In genomic region chr2:172281648-172282576, GRCh38 we compare ENCODE assay signal across 17 cellular contexts.
DNase-seq lines count a peak whose midpoint lies in the region; ATAC-seq and TF ChIP-seq lines count a peak whose summit lies in the region.
"Had no signal": no experiment of that assay in that cellular context is flagged by ENCODE, and none has a peak within 500 bp of the region (broad histone marks: within the 10 kb centered on the region; RNA-seq: fewer than 3 reads in every experiment).

No MANE protein-coding gene starts in this region.

- no peaks in the 10 kb centered on the region for H3K27me3 ChIP-seq in mesendoderm (ENCODE audit: insufficient read depth, low read length, poor library complexity)
- H3K27me3 ChIP-seq: vagina had no signal

- H3K4me1 ChIP-seq in mesendoderm (ENCODE audit: control insufficient read depth, low read depth, low read length) = no peaks in the 10 kb centered on the region

- POLR2A ChIA-PET in activated CD4-positive, alpha-beta T cell treated with anti-CD3 and anti-CD28 coated beads for 36 hours (lab: Charles Lee) = no interaction called here

- DNase-seq in CD14-positive monocyte (ENCODE audit: low spot score) (no peak), NCI-H226 (peak; percentile 17), choroid plexus epithelial cell (ENCODE audit: low read depth) (peak; percentile 70), mesendoderm (no peak), AG08396 (ENCODE audit: low spot score) (no peak)
- no peak for DNase-seq in activated CD4-positive, alpha-beta T cell treated with anti-CD3 and anti-CD28 coated beads for 36 hours
- DNase-seq in stimulated activated naive CD4-positive, alpha-beta T cell (lab: John Stamatoyannopoulos, UW) = no peak
- DNase-seq: activated CD4-positive, CD25-positive, alpha-beta regulatory T cell treated with anti-CD3 and anti-CD28 coated beads, Interleukin-2, amount 50 U/mL, for 72 hours; activated T-cell treated with anti-CD3 and anti-CD28 coated beads, Interleukin-2, amount 50 U/mL, for 24 hours; effector memory CD4-positive, alpha-beta T cell; H7; T-cell had no signal

- H3K79me2 ChIP-seq in mesendoderm (ENCODE audit: control insufficient read depth, insufficient read depth, low read length) = no peaks in the 10 kb centered on the region
- H3K79me2 ChIP-seq: parathyroid adenoma had no signal

- ATAC-seq in activated CD4-positive, alpha-beta T cell treated with anti-CD3 and anti-CD28 coated beads for 36 hours = no peak
- no peak for ATAC-seq in GM18520 (IDR thresholded peaks at IDR 0.05; ENCODE audit: unreplicated experiment)
- ATAC-seq: T-cell had no signal

- H3K36me3 Mint-ChIP-seq in CD14-positive monocyte = peaks cover 0 to 3% of the 10 kb centered on the region in 2 donors
- H3K36me3 Mint-ChIP-seq in activated CD4-positive, alpha-beta T cell treated with anti-CD3 and anti-CD28 coated beads for 36 hours (ENCODE audit: low read depth) = no peaks in the 10 kb centered on the region

- no peak overlapping the region for H3K23ac ChIP-seq in mesendoderm (ENCODE audit: low read length)

- H3K4me3 ChIP-seq in choroid plexus epithelial cell (ENCODE audit: low read depth, low read length) (no peak overlapping the region), mesendoderm (ENCODE audit: low read length) (no peak overlapping the region)
- H3K4me3 ChIP-seq: lung, vagina had no signal

- no peak overlapping the region for H3K9ac ChIP-seq in mesendoderm (ENCODE audit: low read length)
- H3K9ac ChIP-seq: parathyroid adenoma had no signal

- peaks cover 3 to 9% (median 5%) of the 10 kb centered on the region in 7 donors for H3K9me3 Mint-ChIP-seq in CD14-positive monocyte
- peaks cover 3% of the 10 kb centered on the region for H3K9me3 Mint-ChIP-seq in activated CD4-positive, alpha-beta T cell treated with anti-CD3 and anti-CD28 coated beads for 36 hours (ENCODE audit: low read depth)

- TF ChIP-seq CTCF in CD14-positive monocyte (IDR thresholded peaks at IDR 0.05) = no peak
- TF ChIP-seq CTCF in choroid plexus epithelial cell (conservative IDR thresholded peaks at IDR 0.05; ENCODE audit: low read depth, low read length) = no peak

- H2AK5ac ChIP-seq in mesendoderm (ENCODE audit: low read length) = no peak overlapping the region

- H3K36me3 ChIP-seq in mesendoderm (ENCODE audit: control insufficient read depth, insufficient read depth, low read length) = no peaks in the 10 kb centered on the region
- H3K36me3 ChIP-seq: vagina had no signal

- intact Hi-C loops in CD14-positive monocyte (cut with micrococcal nuclease) = loop anchor here in 1 of 2 donors (10.0 kb wide), 1 partner anchor 67 kb away; no protein-coding TSS in a partner anchor
- intact Hi-C loops in activated CD4-positive, alpha-beta T cell treated with anti-CD3 and anti-CD28 coated beads for 36 hours (cut with DNase I, micrococcal nuclease) = no loop called here

- peaks cover 0 to 1% (median 0%) of the 10 kb centered on the region in 3 donors for H3K27me3 Mint-ChIP-seq in CD14-positive monocyte (ENCODE audit: low read depth in 3 of 3)
- peaks cover 2% of the 10 kb centered on the region for H3K27me3 Mint-ChIP-seq in activated CD4-positive, alpha-beta T cell treated with anti-CD3 and anti-CD28 coated beads for 36 hours

- no peak overlapping the region for H3K56ac ChIP-seq in mesendoderm (ENCODE audit: low read length)

- peaks cover 69% of the 10 kb centered on the region for H3K4me1 Mint-ChIP-seq in CD14-positive monocyte
- H3K4me1 Mint-ChIP-seq in activated CD4-positive, alpha-beta T cell treated with anti-CD3 and anti-CD28 coated beads for 36 hours = peaks cover 17% of the 10 kb centered on the region

- H3K79me1 ChIP-seq in mesendoderm (ENCODE audit: low read length) = no peaks in the 10 kb centered on the region

- no peak overlapping the region for H4K8ac ChIP-seq in mesendoderm (ENCODE audit: low read depth, low read length)

- H4K5ac ChIP-seq in mesendoderm (ENCODE audit: low read length) = no peak overlapping the region

- H3K4ac ChIP-seq in mesendoderm (ENCODE audit: low read depth, low read length) = peak overlapping the region; percentile 1

- no peak overlapping the region for H3K27ac ChIP-seq in mesendoderm (ENCODE audit: low read depth, low read length)
- H3K27ac ChIP-seq: parathyroid adenoma, vagina had no signal

- no peak overlapping the region for H2BK5ac ChIP-seq in mesendoderm (ENCODE audit: low read length)

- H3K4me3 Mint-ChIP-seq in CD14-positive monocyte = no peak overlapping the region
- no peak overlapping the region for H3K4me3 Mint-ChIP-seq in activated CD4-positive, alpha-beta T cell treated with anti-CD3 and anti-CD28 coated beads for 36 hours
- H3K4me3 Mint-ChIP-seq: activated T-cell treated with anti-CD3 and anti-CD28 coated beads, Interleukin-2, amount 50 U/mL, for 24 hours; B cell; T-cell had no signal

- H2BK15ac ChIP-seq in mesendoderm (replicated peaks; ENCODE audit: low read depth) = no peak overlapping the region

- H3K27ac Mint-ChIP-seq in CD14-positive monocyte = peak overlapping the region in 5 of 7 donors; percentile 21 to 87 (median 63)
- H3K27ac Mint-ChIP-seq in activated CD4-positive, alpha-beta T cell treated with anti-CD3 and anti-CD28 coated beads for 36 hours = no peak overlapping the region
- H3K27ac Mint-ChIP-seq: activated T-cell treated with anti-CD3 and anti-CD28 coated beads, Interleukin-2, amount 50 U/mL, for 24 hours; B cell; T-cell had no signal

- H3K4me2 ChIP-seq in mesendoderm (ENCODE audit: low read length) = no peak overlapping the region

- CTCF ChIA-PET in activated CD4-positive, alpha-beta T cell treated with anti-CD3 and anti-CD28 coated beads for 36 hours (lab: Charles Lee) = interaction anchor here (0.9 to 1.8 kb wide), 2 partner anchors 9 to 10 kb away, joined by 3 read pairs; no protein-coding TSS in a partner anchor

- H2BK120ac ChIP-seq in mesendoderm (ENCODE audit: low read depth, low read length) = no peak overlapping the region

- no peak overlapping the region for H3K18ac ChIP-seq in mesendoderm (ENCODE audit: low read length)

- no CpG with 5 or more reads among the region's 3 CpGs for WGBS in mesendoderm (ENCODE audit: extremely low coverage, insufficient coverage, low lambda C conversion rate)

Comparison
In these comparisons a context has a peak if more than half of its experiments do, and no peak if none do; other contexts are left out.
1. DNase-seq: peak in NCI-H226 (single experiment) and choroid plexus epithelial cell (single experiment); none in CD14-positive monocyte (single experiment), mesendoderm (single experiment), AG08396 (single experiment), activated CD4-positive, alpha-beta T cell treated with anti-CD3 and anti-CD28 coated beads for 36 hours (single experiment) and stimulated activated naive CD4-positive, alpha-beta T cell (0 of 6).